In the genomic region with DNA sequence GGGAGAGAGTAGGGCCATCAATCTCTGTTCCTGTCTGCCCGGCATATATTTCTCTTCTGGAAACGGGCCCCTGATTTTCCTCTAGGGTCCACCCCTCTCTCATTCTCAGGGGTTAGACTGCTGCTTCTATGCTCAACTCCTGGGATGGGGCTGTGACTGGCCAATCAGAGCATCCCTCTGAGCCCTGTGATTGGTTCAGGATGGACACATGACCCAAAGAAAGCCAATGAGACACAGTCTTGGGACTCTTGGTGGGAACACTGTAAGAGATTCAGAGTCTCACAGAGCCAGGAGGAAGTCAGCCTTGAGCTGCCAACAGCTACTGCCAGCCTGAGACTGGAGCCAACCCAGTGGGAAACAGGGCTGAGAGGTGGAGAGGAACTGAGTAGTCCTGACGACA, we compare ENCODE assay signal across 24 cellular contexts. TPM values are rescaled to one million over a fixed set of nuclear protein-coding genes. Genes with fewer than 3 reads are reported as not detected.
"Had no signal": no experiment of that assay in that cellular context is flagged by ENCODE, and none has a peak within 500 bp of the region (broad histone marks: within the 10 kb centered on the region; RNA-seq: fewer than 3 reads in every experiment).

No MANE protein-coding gene starts in this region.

- H3K4me1 ChIP-seq: adrenal gland, colonic mucosa, upper lobe of right lung had no signal

- H3K27me3 ChIP-seq: adrenal gland, colonic mucosa, gastrocnemius medialis, ovary, right atrium auricular region, upper lobe of right lung had no signal

- H3K4me3 ChIP-seq: adrenal gland, colonic mucosa, esophagus squamous epithelium, gastrocnemius medialis, ovary, psoas muscle, right atrium auricular region, upper lobe of right lung had no signal

- H3K36me3 ChIP-seq: adrenal gland, colonic mucosa, esophagus squamous epithelium, gastrocnemius medialis, ovary, upper lobe of right lung had no signal

- H3K9me3 ChIP-seq: adrenal gland, colonic mucosa, esophagus squamous epithelium, gastrocnemius medialis, ovary, psoas muscle, right atrium auricular region, upper lobe of right lung had no signal

- H3K27ac ChIP-seq: adrenal gland, colonic mucosa, ovary, psoas muscle, right atrium auricular region, upper lobe of right lung, VCaP had no signal

- ATAC-seq: gastrocnemius medialis; left ventricle myocardium superior; natural killer cell treated with Interleukin-12 subunit alpha and Interleukin-12 subunit beta and Interleukin-15 and Interleukin-18, amount 100 ng/mL, for 72 hours; psoas muscle; upper lobe of right lung had no signal

- DNase-seq: activated CD4-positive, alpha-beta T cell treated with anti-CD3 and anti-CD28 coated beads, Interleukin-2, amount 10 ng/mL, durations not matched to agents 7 days and 5 days; activated CD4-positive, CD25-positive, alpha-beta regulatory T cell treated with anti-CD3 and anti-CD28 coated beads, Interleukin-2, amount 50 U/mL, for 72 hours; activated CD8-positive, alpha-beta memory T cell treated with anti-CD3 and anti-CD28 coated beads for 24 hours; activated CD8-positive, alpha-beta memory T cell treated with anti-CD3 and anti-CD28 coated beads, Interleukin-2, amount 50 U/mL, for 4 hours; activated naive CD4-positive, alpha-beta T cell; activated T-cell treated with anti-CD3 and anti-CD28 coated beads, Interleukin-2, amount 50 U/mL, for 24 hours; adrenal gland; colonic mucosa; endodermal cell; esophagus squamous epithelium; gastrocnemius medialis; head of caudate nucleus; hypothalamus; left ventricle myocardium superior; midbrain; ovary; psoas muscle; stimulated activated CD4-positive, alpha-beta T cell treated with anti-CD3 and anti-CD28 coated beads, Interleukin-4, amount 100 ng/mL, for 24 hours; stimulated activated naive CD4-positive, alpha-beta T cell treated with Interleukin-2 at 50 U/mL for 16 hours; upper lobe of right lung had no signal

RNA-seq across cellular contexts. Expression of gene KCNB1, which starts 31.1 kb away (rescaled TPM):
- total RNA-seq: bronchial epithelial cell; natural killer cell treated with Interleukin-12 subunit alpha and Interleukin-12 subunit beta and Interleukin-15 and Interleukin-18, amount 100 ng/mL, for 72 hours had no signal
